ENCODE assay signal across 19 cellular contexts in the genomic region with DNA sequence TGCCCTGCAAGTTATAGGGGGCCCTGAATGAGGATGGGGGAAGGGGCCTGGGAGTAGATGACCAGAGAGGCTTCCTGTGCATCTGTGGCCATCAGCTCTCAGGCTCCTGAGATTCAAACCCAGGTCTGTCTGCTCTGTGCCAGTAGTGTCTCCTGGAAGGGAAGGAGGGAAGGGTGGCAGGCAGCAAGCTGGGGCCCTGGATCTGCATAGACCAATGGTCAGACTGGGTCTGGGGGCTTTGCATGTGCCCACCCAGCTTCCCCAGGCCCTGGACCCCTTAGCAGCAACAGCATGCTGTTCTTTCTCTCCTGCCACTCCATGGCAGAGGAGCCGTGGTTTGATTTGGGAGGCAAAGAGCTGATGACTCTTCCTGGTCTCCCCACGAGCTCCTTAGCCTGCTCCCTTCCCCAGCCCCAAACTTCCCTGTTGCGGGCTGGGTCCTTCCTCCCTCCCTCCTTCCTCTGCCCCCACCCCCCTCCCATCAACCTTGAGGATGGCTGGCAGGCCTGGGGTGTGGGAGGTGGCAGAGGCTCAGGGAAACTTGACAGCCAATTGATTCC.
"Had no signal": no experiment of that assay in that cellular context is flagged by ENCODE, and none has a peak within 500 bp of the region (broad histone marks: within the 10 kb centered on the region; RNA-seq: fewer than 3 reads in every experiment).

No MANE protein-coding gene starts in this region.

- H3K27ac ChIP-seq: coronary artery, neutrophil, parathyroid adenoma, prostate gland, right atrium auricular region, stomach, thyroid gland had no signal

- H3K4me1 ChIP-seq: parathyroid adenoma, prostate gland, thyroid gland had no signal

- H3K9me3 Mint-ChIP-seq: memory B cell; natural killer cell treated with Interleukin-12 subunit alpha and Interleukin-12 subunit beta and Interleukin-15 and Interleukin-18, amount 100 ng/mL, for 72 hours; neural crest cell had no signal

- H3K27ac Mint-ChIP-seq: memory B cell; naive B cell; natural killer cell treated with Interleukin-12 subunit alpha and Interleukin-12 subunit beta and Interleukin-15 and Interleukin-18, amount 100 ng/mL, for 72 hours had no signal

- H3K9me3 ChIP-seq: mucosa of descending colon, neutrophil, prostate gland, right atrium auricular region, stomach, thyroid gland had no signal

- H3K4me3 Mint-ChIP-seq: memory B cell; naive B cell; natural killer cell treated with Interleukin-12 subunit alpha and Interleukin-12 subunit beta and Interleukin-15 and Interleukin-18, amount 100 ng/mL, for 72 hours; neural crest cell had no signal

- H3K36me3 ChIP-seq: neutrophil, prostate gland, thyroid gland had no signal

- H2AFZ ChIP-seq: parathyroid adenoma had no signal

- H3K9ac ChIP-seq: parathyroid adenoma had no signal

- ATAC-seq: mucosa of descending colon; natural killer cell treated with Interleukin-12 subunit alpha and Interleukin-12 subunit beta and Interleukin-15 and Interleukin-18, amount 100 ng/mL, for 72 hours; sciatic nerve had no signal

- H3K4me3 ChIP-seq: coronary artery, lung, mucosa of descending colon, prostate gland, right atrium auricular region, stomach, thyroid gland had no signal

- DNase-seq: dermis blood vessel endothelial cell; effector memory CD4-positive, alpha-beta T cell; mucosa of descending colon; naive B cell; stimulated activated CD8-positive, alpha-beta memory T cell treated with anti-CD3 and anti-CD28 coated beads, Interleukin-4, amount 100 ng/mL, for 48 hours; stimulated activated naive CD4-positive, alpha-beta T cell treated with Interleukin-2 at 50 U/mL for 16 hours; stomach; thyroid gland; trophoblast cell had no signal

- H3K36me3 Mint-ChIP-seq: memory B cell; naive B cell; natural killer cell treated with Interleukin-12 subunit alpha and Interleukin-12 subunit beta and Interleukin-15 and Interleukin-18, amount 100 ng/mL, for 72 hours had no signal

- H3K4me1 Mint-ChIP-seq: neural crest cell had no signal

- H3K27me3 ChIP-seq: right atrium auricular region, stomach, thyroid gland had no signal

- H3K79me2 ChIP-seq: parathyroid adenoma had no signal
